Comparison of ENCODE assay signal across 25 cellular contexts in the genomic region with DNA sequence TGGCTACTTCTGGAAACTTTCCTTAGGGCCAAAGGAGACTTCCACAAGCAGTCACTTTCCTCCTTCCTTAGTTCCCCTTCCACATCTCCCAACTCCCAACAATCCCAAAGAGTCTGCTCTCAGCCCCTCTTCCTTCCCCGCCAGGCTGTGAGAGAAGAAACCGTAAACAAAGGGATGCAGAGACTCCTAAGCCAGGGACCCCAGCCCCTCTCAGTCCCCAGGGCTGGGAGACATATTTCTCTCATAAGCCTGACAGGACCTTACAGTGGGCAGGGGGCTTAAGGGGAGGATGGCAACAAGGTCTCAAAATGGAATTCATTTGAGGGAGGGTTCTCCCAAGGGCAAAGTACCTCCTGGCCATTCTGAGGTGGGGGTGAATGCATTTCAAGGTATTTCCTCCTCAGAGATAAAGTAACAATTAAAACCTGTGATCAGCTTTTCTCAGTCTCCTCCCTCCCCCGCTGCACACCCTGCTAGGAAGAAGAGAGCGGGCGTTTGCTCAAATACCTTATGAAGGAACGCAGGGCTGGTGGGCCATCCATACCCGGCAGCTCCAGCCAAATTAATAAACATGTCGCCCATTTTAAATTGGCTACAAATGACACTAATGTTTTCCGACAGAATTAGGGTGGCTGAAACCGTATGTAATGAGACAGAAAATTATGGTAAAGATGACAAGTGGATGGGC. TPM values are rescaled to one million over a fixed set of nuclear protein-coding genes. Genes with fewer than 3 reads are reported as not detected.
"Had no signal": no experiment of that assay in that cellular context is flagged by ENCODE, and none has a peak within 500 bp of the region (broad histone marks: within the 10 kb centered on the region; RNA-seq: fewer than 3 reads in every experiment).

No MANE protein-coding gene starts in this region.

- DNase-seq: activated CD4-positive, alpha-beta memory T cell treated with anti-CD3 and anti-CD28 coated beads, Interleukin-2, amount 10 ng/mL, durations not matched to agents 7 days and 5 days; activated CD4-positive, alpha-beta T cell treated with anti-CD3 and anti-CD28 coated beads, Interleukin-2, amount 10 ng/mL, durations not matched to agents 24 days and 14 days; activated T-cell treated with anti-CD3 and anti-CD28 coated beads for 4 hours; aorta; brain microvascular endothelial cell; effector memory CD8-positive, alpha-beta T cell; esophagus squamous epithelium; heart right ventricle; kidney glomerular epithelial cell; left ventricle myocardium superior; mammary epithelial cell; naive thymus-derived CD8-positive, alpha-beta T cell; pancreas; psoas muscle; right cardiac atrium; stimulated activated CD4-positive, alpha-beta T cell treated with anti-CD3 and anti-CD28 coated beads, Interleukin-4, amount 100 ng/mL, for 24 hours; stimulated activated naive CD4-positive, alpha-beta T cell treated with Interleukin-2 at 50 U/mL for 16 hours had no signal

- H3K27ac ChIP-seq: brain microvascular endothelial cell, esophagus squamous epithelium, heart right ventricle, neutrophil, pancreas, psoas muscle, upper lobe of left lung had no signal

- H3K4me3 ChIP-seq: heart right ventricle, pancreas, psoas muscle, upper lobe of left lung had no signal

- H3K9me3 Mint-ChIP-seq: activated CD4-positive, alpha-beta memory T cell treated with anti-CD3 and anti-CD28 coated beads, Interleukin-2, amount 10 ng/mL, durations not matched to agents 7 days and 5 days; effector memory CD8-positive, alpha-beta T cell; mesothelial cell of epicardium had no signal

- H3K4me3 Mint-ChIP-seq: activated CD4-positive, alpha-beta memory T cell treated with anti-CD3 and anti-CD28 coated beads, Interleukin-2, amount 10 ng/mL, durations not matched to agents 7 days and 5 days; activated CD4-positive, alpha-beta T cell treated with anti-CD3 and anti-CD28 coated beads, Interleukin-2, amount 10 ng/mL, durations not matched to agents 24 days and 14 days; mesothelial cell of epicardium had no signal

- H3K36me3 Mint-ChIP-seq: mesothelial cell of epicardium had no signal

- H3K36me3 ChIP-seq: brain microvascular endothelial cell, esophagus squamous epithelium, heart right ventricle, neutrophil, pancreas, thoracic aorta, upper lobe of left lung had no signal

- ATAC-seq: activated CD4-positive, CD25-positive, alpha-beta regulatory T cell treated with anti-CD3 and anti-CD28 coated beads, Interleukin-2, amount 50 U/mL, for 24 hours; activated naive CD4-positive, alpha-beta T cell treated with anti-CD3 and anti-CD28 coated beads, Interleukin-2, amount 50 U/mL, for 72 hours; left ventricle myocardium superior; pancreas; psoas muscle had no signal

- H3K27ac Mint-ChIP-seq: activated CD4-positive, alpha-beta memory T cell treated with anti-CD3 and anti-CD28 coated beads, Interleukin-2, amount 10 ng/mL, durations not matched to agents 7 days and 5 days; activated CD4-positive, alpha-beta T cell treated with anti-CD3 and anti-CD28 coated beads, Interleukin-2, amount 10 ng/mL, durations not matched to agents 24 days and 14 days; activated naive CD4-positive, alpha-beta T cell treated with anti-CD3 and anti-CD28 coated beads, Interleukin-2, amount 50 U/mL, for 72 hours; effector memory CD8-positive, alpha-beta T cell; mesothelial cell of epicardium had no signal

RNA-seq across cellular contexts. Expression of gene BARHL2, which starts 4.0 kb away (rescaled TPM):
- total RNA-seq: activated CD4-positive, alpha-beta memory T cell treated with anti-CD3 and anti-CD28 coated beads, Interleukin-2, amount 10 ng/mL, durations not matched to agents 7 days and 5 days; activated CD4-positive, alpha-beta T cell treated with anti-CD3 and anti-CD28 coated beads, Interleukin-2, amount 10 ng/mL, durations not matched to agents 24 days and 14 days; activated naive CD4-positive, alpha-beta T cell treated with anti-CD3 and anti-CD28 coated beads, Interleukin-2, amount 50 U/mL, for 72 hours; aorta; esophagus squamous epithelium; left ventricle myocardium superior; mammary epithelial cell; mesothelial cell of epicardium; naive thymus-derived CD8-positive, alpha-beta T cell; pancreas; psoas muscle; right cardiac atrium; T-helper 2 cell treated with Interferon-gamma antibody and Interleukin-4, amounts not matched to agents 100 ng/mL and 5 ng/mL, for 36 hours; thoracic aorta; upper lobe of left lung had no signal
- polyA plus RNA-seq: adipose tissue; aorta; heart right ventricle; mammary epithelial cell; naive thymus-derived CD8-positive, alpha-beta T cell; pancreas; psoas muscle; right cardiac atrium had no signal
